ENCODE assay signal across 15 cellular contexts in genomic region chr11:123576082-123576481, GRCh38.
"Had no signal": no experiment of that assay in that cellular context is flagged by ENCODE, and none has a peak within 500 bp of the region (broad histone marks: within the 10 kb centered on the region; RNA-seq: fewer than 3 reads in every experiment).

No MANE protein-coding gene starts in this region.

- H3K27ac Mint-ChIP-seq: activated naive CD4-positive, alpha-beta T cell treated with anti-CD3 and anti-CD28 coated beads for 36 hours; activated naive CD8-positive, alpha-beta T cell treated with anti-CD3 and anti-CD28 coated beads, Interleukin-2, amount 50 U/mL, for 24 hours; T-helper 2 cell treated with Interferon-gamma antibody and Interleukin-4, amounts not matched to agents 5 μg/mL and 100 μg/mL, for 36 hours had no signal

- H3K4me1 ChIP-seq: prostate gland had no signal

- H3K36me3 ChIP-seq: esophagus muscularis mucosa, prostate gland, suprapubic skin, upper lobe of left lung had no signal

- ATAC-seq: activated naive CD8-positive, alpha-beta T cell treated with anti-CD3 and anti-CD28 coated beads, Interleukin-2, amount 50 U/mL, for 24 hours; right cardiac atrium had no signal

- H3K9me3 ChIP-seq: esophagus muscularis mucosa, prostate gland, suprapubic skin, upper lobe of left lung had no signal

- H3K9me3 Mint-ChIP-seq: activated naive CD4-positive, alpha-beta T cell treated with anti-CD3 and anti-CD28 coated beads for 36 hours; activated naive CD8-positive, alpha-beta T cell treated with anti-CD3 and anti-CD28 coated beads, Interleukin-2, amount 50 U/mL, for 24 hours; T-helper 2 cell treated with Interferon-gamma antibody and Interleukin-4, amounts not matched to agents 5 μg/mL and 100 μg/mL, for 36 hours had no signal

- H3K27ac ChIP-seq: esophagus muscularis mucosa, prostate gland, suprapubic skin, upper lobe of left lung had no signal

- DNase-seq: activated CD4-positive, alpha-beta T cell treated with anti-CD3 and anti-CD28 coated beads, Interleukin-2, amount 50 U/mL, for 1 hour; activated CD4-positive, CD25-positive, alpha-beta regulatory T cell; activated naive CD4-positive, alpha-beta T cell treated with anti-CD3 and anti-CD28 coated beads for 36 hours; activated naive CD8-positive, alpha-beta T cell treated with anti-CD3 and anti-CD28 coated beads, Interleukin-2, amount 50 U/mL, for 24 hours; aorta; kidney glomerular epithelial cell; right cardiac atrium; small intestine; stimulated activated CD4-positive, alpha-beta T cell treated with anti-CD3 and anti-CD28 coated beads, Interleukin-4, amount 100 ng/mL, for 24 hours; stimulated activated naive CD4-positive, alpha-beta T cell treated with Interleukin-2 at 50 U/mL for 16 hours; upper lobe of left lung had no signal

- H3K4me3 ChIP-seq: esophagus muscularis mucosa, prostate gland, suprapubic skin, upper lobe of left lung had no signal

- H3K4me3 Mint-ChIP-seq: activated naive CD4-positive, alpha-beta T cell treated with anti-CD3 and anti-CD28 coated beads for 36 hours; activated naive CD8-positive, alpha-beta T cell treated with anti-CD3 and anti-CD28 coated beads, Interleukin-2, amount 50 U/mL, for 24 hours had no signal
